ENCODE assay signal across 8 cellular contexts in the genomic region with DNA sequence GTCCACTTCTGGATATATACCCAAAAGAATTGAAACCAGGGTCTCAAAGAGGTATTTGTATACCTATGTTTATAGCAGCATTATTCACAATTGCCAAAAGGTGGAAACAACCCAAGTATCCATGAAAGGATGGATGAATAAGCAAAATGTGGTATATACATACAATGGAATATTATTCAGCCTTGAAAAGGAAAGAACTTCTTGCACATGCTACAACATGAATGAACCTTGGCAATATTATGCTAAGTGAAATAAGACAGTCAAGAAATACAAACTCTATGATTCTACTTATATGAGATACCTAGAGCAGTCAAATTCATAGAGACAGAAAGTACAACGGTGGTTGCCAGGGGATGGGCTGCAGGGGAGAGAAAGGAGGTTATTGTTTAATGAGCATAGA.
"Had no signal": no experiment of that assay in that cellular context is flagged by ENCODE, and none has a peak within 500 bp of the region (broad histone marks: within the 10 kb centered on the region; RNA-seq: fewer than 3 reads in every experiment).

No MANE protein-coding gene starts in this region.

- ATAC-seq: GM12878 had no signal

- FAIRE-seq: G401.6, GM12878, GM12891, GM12892, GM18507, GM19239 had no signal

- DNase-seq: GDM1, GF-D8 had no signal

- H3K4me3 ChIP-seq: GM12878 had no signal
